In the genomic region with DNA sequence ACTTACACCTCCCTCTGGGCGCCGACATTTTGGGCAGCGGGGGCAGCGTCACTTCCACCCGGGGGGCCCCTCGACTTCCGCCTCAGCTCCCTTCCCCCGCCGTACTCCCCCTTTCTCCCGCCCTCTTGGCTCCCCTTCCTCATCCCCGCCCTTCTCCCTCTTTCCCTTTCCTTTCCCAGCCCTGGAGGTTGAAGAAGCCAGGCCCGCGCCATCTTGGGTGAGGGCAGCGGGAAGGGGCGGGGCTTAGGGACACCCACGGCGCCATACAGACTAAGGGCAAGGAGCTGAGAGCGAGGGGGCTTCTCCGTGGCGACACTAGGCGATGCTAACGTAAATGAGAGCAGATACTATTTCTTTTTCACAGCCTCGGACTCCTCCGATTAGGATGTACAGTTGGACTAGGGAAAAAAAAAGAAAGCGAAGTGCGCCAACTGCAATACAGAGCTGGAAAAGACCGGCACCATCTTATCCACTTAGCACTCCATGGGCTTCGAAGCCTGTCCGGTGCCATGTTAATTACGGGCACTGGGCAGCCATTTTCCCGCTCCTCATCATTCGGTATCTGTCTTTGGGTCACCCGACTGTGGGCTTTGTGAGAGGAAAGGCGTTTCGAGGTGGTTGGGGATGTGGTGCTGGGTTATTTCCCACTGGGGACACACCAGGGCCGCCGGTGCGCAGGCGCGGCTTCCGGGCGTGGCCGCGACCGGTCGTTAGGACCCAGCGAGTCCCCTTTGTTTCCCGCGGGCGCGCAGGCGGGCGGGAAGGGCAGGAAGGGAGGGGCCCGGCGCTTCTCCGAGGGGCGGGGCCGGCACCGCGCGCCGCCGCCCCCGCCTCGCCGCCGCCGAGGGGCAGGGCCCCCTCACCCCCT, we compare ENCODE assay signal across 8 cellular contexts. TPM values are rescaled to one million over a fixed set of nuclear protein-coding genes. Genes with fewer than 3 reads are reported as not detected.
DNase-seq lines count a peak whose midpoint lies in the region; ATAC-seq and TF ChIP-seq lines count a peak whose summit lies in the region.

A gene with protein sequence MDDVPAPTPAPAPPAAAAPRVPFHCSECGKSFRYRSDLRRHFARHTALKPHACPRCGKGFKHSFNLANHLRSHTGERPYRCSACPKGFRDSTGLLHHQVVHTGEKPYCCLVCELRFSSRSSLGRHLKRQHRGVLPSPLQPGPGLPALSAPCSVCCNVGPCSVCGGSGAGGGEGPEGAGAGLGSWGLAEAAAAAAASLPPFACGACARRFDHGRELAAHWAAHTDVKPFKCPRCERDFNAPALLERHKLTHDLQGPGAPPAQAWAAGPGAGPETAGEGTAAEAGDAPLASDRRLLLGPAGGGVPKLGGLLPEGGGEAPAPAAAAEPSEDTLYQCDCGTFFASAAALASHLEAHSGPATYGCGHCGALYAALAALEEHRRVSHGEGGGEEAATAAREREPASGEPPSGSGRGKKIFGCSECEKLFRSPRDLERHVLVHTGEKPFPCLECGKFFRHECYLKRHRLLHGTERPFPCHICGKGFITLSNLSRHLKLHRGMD (minus strand): TSS at position 50 of the 868 bp plus-strand sequence. CDS start 1,652 bp downstream, outside the sequence.
A gene with protein sequence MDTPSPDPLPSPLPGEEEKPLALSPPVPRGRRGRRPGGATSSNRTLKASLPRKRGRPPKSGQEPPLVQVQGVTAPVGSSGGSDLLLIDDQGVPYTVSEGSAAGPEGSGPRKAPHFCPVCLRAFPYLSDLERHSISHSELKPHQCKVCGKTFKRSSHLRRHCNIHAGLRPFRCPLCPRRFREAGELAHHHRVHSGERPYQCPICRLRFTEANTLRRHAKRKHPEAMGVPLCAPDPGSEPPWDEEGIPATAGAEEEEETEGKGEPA (plus strand): TSS at position 821 of the 868 bp plus-strand sequence. CDS start 1,825 bp downstream, outside the sequence.

- DNase-seq in GM03348 (ENCODE audit: low spot score): peak; percentile 95
- peak; percentile 96 for DNase-seq in HFFc6
- peak; percentile 94 for DNase-seq in NCI-H1048 (lab: John Stamatoyannopoulos, UW)
- DNase-seq in SK-N-MC (ENCODE audit: low read depth, low spot score): peak; percentile 96
- peak; percentile 98 for DNase-seq in activated naive CD4-positive, alpha-beta T cell treated with anti-CD3 and anti-CD28 coated beads for 36 hours
- DNase-seq in nucleus accumbens (lab: John Stamatoyannopoulos, UW): peak; percentile 75 to 99 (median 97)
- peak; percentile 100 for DNase-seq in suprapubic skin (ENCODE audit: low spot score in 2 of 2)

- TF ChIP-seq EP300 in gastroesophageal sphincter (IDR thresholded peaks at IDR 0.05): no peak
- no peak for TF ChIP-seq EP300 in suprapubic skin (IDR thresholded peaks at IDR 0.05)

- H3K4me1 Mint-ChIP-seq in HFFc6 (ENCODE audit: low read depth): peaks cover 23% of the 10 kb centered on the region
- peaks cover 32% of the 10 kb centered on the region for H3K4me1 Mint-ChIP-seq in activated naive CD4-positive, alpha-beta T cell treated with anti-CD3 and anti-CD28 coated beads for 36 hours (ENCODE audit: low read depth)

- TF ChIP-seq CTCF in HFFc6 (IDR thresholded peaks at IDR 0.05): no peak
- TF ChIP-seq CTCF in gastroesophageal sphincter (IDR thresholded peaks at IDR 0.05): peak in 1 of 4 experiments; percentile 10
- no peak for TF ChIP-seq CTCF in suprapubic skin (IDR thresholded peaks at IDR 0.05)

- H3K9me3 Mint-ChIP-seq in HFFc6: no peaks in the 10 kb centered on the region
- peaks cover 2% of the 10 kb centered on the region for H3K9me3 Mint-ChIP-seq in activated naive CD4-positive, alpha-beta T cell treated with anti-CD3 and anti-CD28 coated beads for 36 hours

- H3K27me3 ChIP-seq in gastroesophageal sphincter (no peaks in the 10 kb centered on the region), suprapubic skin (no peaks in the 10 kb centered on the region)

- H3K9me3 ChIP-seq in SK-N-MC (ENCODE audit: low read depth, low read length) (no peaks in the 10 kb centered on the region), gastroesophageal sphincter (no peaks in the 10 kb centered on the region), suprapubic skin (no peaks in the 10 kb centered on the region)

- H3K4me3 Mint-ChIP-seq in HFFc6: peak within 1 kb of the TSS; percentile 98
- peak within 1 kb of the TSS; percentile 88 for H3K4me3 Mint-ChIP-seq in activated naive CD4-positive, alpha-beta T cell treated with anti-CD3 and anti-CD28 coated beads for 36 hours

- peaks cover 44% of the 10 kb centered on the region for H3K36me3 Mint-ChIP-seq in HFFc6 (ENCODE audit: low read depth)
- peaks cover 33% of the 10 kb centered on the region for H3K36me3 Mint-ChIP-seq in activated naive CD4-positive, alpha-beta T cell treated with anti-CD3 and anti-CD28 coated beads for 36 hours (ENCODE audit: low read depth)

- ATAC-seq in gastroesophageal sphincter: peak; percentile 91

- H3K27ac ChIP-seq in SK-N-MC (peak within 1 kb of the TSS; percentile 99), gastroesophageal sphincter (peak within 1 kb of the TSS; percentile 93 to 99 (median 96)), suprapubic skin (peak within 1 kb of the TSS; percentile 98)

- peaks cover 1% of the 10 kb centered on the region for H3K27me3 Mint-ChIP-seq in HFFc6 (ENCODE audit: insufficient read depth)
- H3K27me3 Mint-ChIP-seq in activated naive CD4-positive, alpha-beta T cell treated with anti-CD3 and anti-CD28 coated beads for 36 hours (ENCODE audit: low read depth): no peaks in the 10 kb centered on the region

- H3K4me3 ChIP-seq in SK-N-MC (peak within 1 kb of the TSS; percentile 100), gastroesophageal sphincter (peak within 1 kb of the TSS; percentile 49 to 70), suprapubic skin (peak within 1 kb of the TSS; percentile 93)

- peak within 1 kb of the TSS; percentile 98 for H3K9ac ChIP-seq in SK-N-MC (ENCODE audit: insufficient read length)

- H3K36me3 ChIP-seq in SK-N-MC (ENCODE audit: insufficient read depth, low read length) (peaks cover 26% of the 10 kb centered on the region), gastroesophageal sphincter (peaks cover 0 to 40% of the 10 kb centered on the region in 2 donors), suprapubic skin (peaks cover 37% of the 10 kb centered on the region)

- intact Hi-C loops in activated naive CD4-positive, alpha-beta T cell treated with anti-CD3 and anti-CD28 coated beads for 36 hours (cut with micrococcal nuclease): loop anchor here (1.0 to 10.0 kb wide), 11 partner anchors 12 to 1135 kb away; a partner anchor contains a TSS

- no peak for TF ChIP-seq POLR2A in gastroesophageal sphincter (IDR thresholded peaks at IDR 0.05)
- TF ChIP-seq POLR2A in suprapubic skin (IDR thresholded peaks at IDR 0.05): no peak

- 0 to 1% methylated on average over 6 to 18 of the region's 68 CpGs for WGBS in gastroesophageal sphincter (ENCODE audit: low coverage in 1 of 2), 2 donors
- under 1% methylated on average over 30 of the region's 68 CpGs for WGBS in suprapubic skin

- H3K4me1 ChIP-seq in gastroesophageal sphincter (peaks cover 0 to 31% (median 10%) of the 10 kb centered on the region in 3 donors), suprapubic skin (peaks cover 35% of the 10 kb centered on the region)

- CTCF ChIA-PET in activated naive CD4-positive, alpha-beta T cell treated with anti-CD3 and anti-CD28 coated beads for 36 hours (lab: Charles Lee): interaction anchor here (0.6 to 3.7 kb wide), 6 partner anchors 12 to 97 kb away, joined by 3 to 11 read pairs (median 4); a partner anchor contains a TSS

- H3K27ac Mint-ChIP-seq in HFFc6: peak within 1 kb of the TSS; percentile 99
- H3K27ac Mint-ChIP-seq in activated naive CD4-positive, alpha-beta T cell treated with anti-CD3 and anti-CD28 coated beads for 36 hours: peak within 1 kb of the TSS; percentile 99

RNA-seq across cellular contexts. Expression of the first gene that starts in this region (rescaled TPM):
- total RNA-seq in HFFc6 (2021; fragmentation: NEBNext Ultra II Directional; extraction: Animal tissue kit (Norgen Biotek cat#: 25700)): 10 to 100 TPM in 5 of 6 experiments, 1 to 10 TPM in 1; 9.9 to 13.1 (median 11.9) TPM
- total RNA-seq in activated naive CD4-positive, alpha-beta T cell treated with anti-CD3 and anti-CD28 coated beads for 36 hours: 10 to 100 TPM; 12.8 to 14.8 TPM
- total RNA-seq in gastroesophageal sphincter (10 to 100 TPM in 2 of 4 donors, 1 to 10 TPM in 2; 4.7 to 11.2 (median 9.9) TPM), suprapubic skin (1 to 10 TPM; 7.6 to 9.2 (median 8.5) TPM)

RNA-seq across cellular contexts. Expression of the second gene that starts in this region (rescaled TPM):
- total RNA-seq in HFFc6 (2021; fragmentation: NEBNext Ultra II Directional; extraction: Animal tissue kit (Norgen Biotek cat#: 25700)): 10 to 100 TPM in 5 of 6 experiments, 1 to 10 TPM in 1; 9.3 to 12.0 (median 10.7) TPM
- 10 to 100 TPM; 20.9 to 23.0 TPM for total RNA-seq in activated naive CD4-positive, alpha-beta T cell treated with anti-CD3 and anti-CD28 coated beads for 36 hours
- total RNA-seq in gastroesophageal sphincter: 10 to 100 TPM; 20.3 to 33.5 (median 26.4) TPM
- total RNA-seq in suprapubic skin: 10 to 100 TPM; 29.4 to 49.9 (median 47.0) TPM

Comparison
In these comparisons a context has a peak if more than half of its experiments do, and no peak if none do; other contexts are left out.
1. Peak in every context shown above with its lines: DNase-seq, ATAC-seq, H3K4me3 ChIP-seq and H3K27ac ChIP-seq.